In genomic region chr7:7653568-7654187, GRCh38 we compare ENCODE assay signal across 1 cellular context.
TF ChIP-seq lines count a peak whose summit lies in the region.

No MANE protein-coding gene starts in this region.

TF ChIP-seq in GM12878, 131 proteins besides CTCF, POLR2A, EP300 and RAD21 (continued from another document):
- TF ChIP-seq ZBTB40 (IDR thresholded peaks at IDR 0.05; ENCODE audit: borderline replicate concordance): no peak
- no peak for TF ChIP-seq CBFB (IDR thresholded peaks at IDR 0.05; ENCODE audit: low read depth)
- no peak for TF ChIP-seq TARDBP (IDR thresholded peaks at IDR 0.05; ENCODE audit: borderline replicate concordance)
- no peak for TF ChIP-seq SIX5 (IDR thresholded peaks at IDR 0.05; ENCODE audit: low read depth, low read length, severe bottlenecking)
- TF ChIP-seq SMC3 (IDR thresholded peaks at IDR 0.05; ENCODE audit: borderline replicate concordance, low read length): peak; percentile 33; the same call in 1 of the 2 replicates
TF ChIP-seq in GM12878: peak in this region for 2.
